Comparison of ENCODE assay signal across 6 cellular contexts in the genomic region with DNA sequence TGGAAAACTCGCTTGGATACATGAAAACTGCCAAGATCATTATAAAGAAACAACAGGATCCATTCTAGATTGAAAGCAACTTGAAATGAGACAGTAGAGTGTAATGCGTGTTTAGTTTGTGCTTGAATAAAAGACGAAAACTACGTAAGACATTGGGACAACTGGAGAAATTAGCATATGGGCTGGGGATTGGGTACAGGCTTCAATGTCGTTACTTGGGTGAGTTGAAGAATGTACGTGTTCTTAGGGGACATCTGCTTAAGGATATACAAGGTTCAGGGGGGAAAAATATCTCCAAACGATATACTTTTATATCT. TPM values are rescaled to one million over a fixed set of nuclear protein-coding genes. Genes with fewer than 3 reads are reported as not detected.
DNase-seq lines count a peak whose midpoint lies in the region; ATAC-seq, FAIRE-seq and TF ChIP-seq lines count a peak whose summit lies in the region.

No MANE protein-coding gene starts in this region.

- peaks cover 49% of the 10 kb centered on the region for H3K4me1 Mint-ChIP-seq in activated CD4-positive, alpha-beta memory T cell treated with anti-CD3 and anti-CD28 coated beads, Interleukin-2, amount 10 ng/mL, durations not matched to agents 7 days and 5 days

- peak; percentile 26 for FAIRE-seq in GM18507 (lab: Jason Lieb, UNC)

- peaks cover 18 to 23% of the 10 kb centered on the region in 2 donors for H3K36me3 ChIP-seq in lung (ENCODE audit: control insufficient read depth in 2 of 2, insufficient read depth in 2 of 2, low read length in 2 of 2)

- WGBS in lung, 2 donors: 25 to 33% methylated on average over 7 of the region's 7 CpGs

- peaks cover 29% of the 10 kb centered on the region for H3K9me3 Mint-ChIP-seq in activated CD4-positive, alpha-beta memory T cell treated with anti-CD3 and anti-CD28 coated beads, Interleukin-2, amount 10 ng/mL, durations not matched to agents 7 days and 5 days

- H3K27me3 ChIP-seq in lung (ENCODE audit: control insufficient read depth, insufficient read depth): no peaks in the 10 kb centered on the region

- peak overlapping the region; percentile 48 to 85 for H3K27ac ChIP-seq in lung (ENCODE audit: low read depth in 1 of 2, low read length in 1 of 2)

- no peak overlapping the region for H3K4me3 ChIP-seq in lung

- peaks cover 86% of the 10 kb centered on the region for H3K36me3 Mint-ChIP-seq in activated CD4-positive, alpha-beta memory T cell treated with anti-CD3 and anti-CD28 coated beads, Interleukin-2, amount 10 ng/mL, durations not matched to agents 7 days and 5 days (ENCODE audit: low read depth)

- peaks cover 0 to 17% of the 10 kb centered on the region in 2 donors for H3K9me3 ChIP-seq in lung (ENCODE audit: control insufficient read depth in 2 of 2, insufficient read depth in 1 of 2, low read length in 1 of 2)

- no peak for TF ChIP-seq CTCF in lung (IDR thresholded peaks at IDR 0.05; ENCODE audit: control extremely low read depth, extremely low read depth)

- POLR2A ChIA-PET in activated CD4-positive, alpha-beta memory T cell treated with anti-CD3 and anti-CD28 coated beads, Interleukin-2, amount 10 ng/mL, durations not matched to agents 7 days and 5 days (lab: Charles Lee): interaction anchor here (0.6 to 2.7 kb wide), 12 partner anchors 18 to 215 kb away, joined by 3 to 23 read pairs (median 3); a partner anchor contains a TSS

- peak overlapping the region; percentile 100 for H3K4me3 Mint-ChIP-seq in activated CD4-positive, alpha-beta memory T cell treated with anti-CD3 and anti-CD28 coated beads, Interleukin-2, amount 10 ng/mL, durations not matched to agents 7 days and 5 days

- H3K4me1 ChIP-seq in lung (ENCODE audit: control insufficient read depth in 2 of 2, insufficient read depth in 2 of 2, low read length in 2 of 2): peaks cover 5 to 7% of the 10 kb centered on the region in 2 donors

- ATAC-seq in lung (ENCODE audit: insufficient read depth, low FRiP score) (no peak), HG02981 (IDR thresholded peaks at IDR 0.05; ENCODE audit: unreplicated experiment) (no peak)

- H3K27ac Mint-ChIP-seq in activated CD4-positive, alpha-beta memory T cell treated with anti-CD3 and anti-CD28 coated beads, Interleukin-2, amount 10 ng/mL, durations not matched to agents 7 days and 5 days: peak overlapping the region; percentile 100

- CTCF ChIA-PET in activated CD4-positive, alpha-beta memory T cell treated with anti-CD3 and anti-CD28 coated beads, Interleukin-2, amount 10 ng/mL, durations not matched to agents 7 days and 5 days (lab: Charles Lee): interaction anchor here (1.7 kb wide), 1 partner anchor 76 kb away, joined by 4 read pairs; a partner anchor contains a TSS

- no peak for DNase-seq in GM18507 (ENCODE audit: extremely low spot score, insufficient read length, low read depth)
- DNase-seq in activated CD4-positive, alpha-beta memory T cell treated with anti-CD3 and anti-CD28 coated beads, Interleukin-2, amount 10 ng/mL, durations not matched to agents 7 days and 5 days: no peak
- DNase-seq in lung (ENCODE audit: low spot score): no peak
- no peak for DNase-seq in H4 (ENCODE audit: low spot score)
- no peak for DNase-seq in middle frontal gyrus (ENCODE audit: extremely low spot score, low spot score)

- no peaks in the 10 kb centered on the region for H3K27me3 Mint-ChIP-seq in activated CD4-positive, alpha-beta memory T cell treated with anti-CD3 and anti-CD28 coated beads, Interleukin-2, amount 10 ng/mL, durations not matched to agents 7 days and 5 days

RNA-seq across cellular contexts. Expression of a gene that starts 0.5 kb away (rescaled TPM):
- 10 to 100 TPM; 53.8 to 60.1 TPM for total RNA-seq in activated CD4-positive, alpha-beta memory T cell treated with anti-CD3 and anti-CD28 coated beads, Interleukin-2, amount 10 ng/mL, durations not matched to agents 7 days and 5 days
- total RNA-seq in lung: 10 to 100 TPM; 31.8 to 58.8 TPM
- 10 to 100 TPM; 38.0 to 38.1 TPM for polyA plus RNA-seq in lung
- total RNA-seq in H4 (2014; rRNA removed; shearing (Covaris generic)): 96.6 and 120 TPM in 2 replicates

RNA-seq across cellular contexts. Expression of a gene that starts 22.1 kb away (rescaled TPM):
- 1 to 10 TPM; 5.4 to 5.7 TPM for total RNA-seq in activated CD4-positive, alpha-beta memory T cell treated with anti-CD3 and anti-CD28 coated beads, Interleukin-2, amount 10 ng/mL, durations not matched to agents 7 days and 5 days
- total RNA-seq in lung: 1 to 10 TPM; 3.7 TPM
- polyA plus RNA-seq in lung: 1 to 10 TPM in 1 of 2 donors, under 1 TPM in 1; 0.93 to 1.1 TPM
- 2.6 and 2.8 TPM in 2 replicates for total RNA-seq in H4 (2014; rRNA removed; shearing (Covaris generic))

RNA-seq across cellular contexts. Expression of a gene that starts 26.0 kb away (rescaled TPM):
- 1 to 10 TPM; 4.5 TPM for total RNA-seq in activated CD4-positive, alpha-beta memory T cell treated with anti-CD3 and anti-CD28 coated beads, Interleukin-2, amount 10 ng/mL, durations not matched to agents 7 days and 5 days
- 1 to 10 TPM; 5.2 to 8.0 TPM for total RNA-seq in lung
- polyA plus RNA-seq in lung: 1 to 10 TPM; 1.2 to 1.8 TPM
- 3.1 and 4.3 TPM in 2 replicates for total RNA-seq in H4 (2014; rRNA removed; shearing (Covaris generic))

RNA-seq across cellular contexts. Expression of a gene that starts 48.6 kb away (rescaled TPM):
- total RNA-seq in activated CD4-positive, alpha-beta memory T cell treated with anti-CD3 and anti-CD28 coated beads, Interleukin-2, amount 10 ng/mL, durations not matched to agents 7 days and 5 days: 1 to 10 TPM; 8.5 to 9.9 TPM
- 10 to 100 TPM in 1 of 2 donors, 1 to 10 TPM in 1; 1.2 to 16.4 TPM for total RNA-seq in lung
- 10 to 100 TPM; 20.9 to 53.4 TPM for polyA plus RNA-seq in lung
- 24.5 and 31.5 TPM in 2 replicates for total RNA-seq in H4 (2014; rRNA removed; shearing (Covaris generic))

RNA-seq across cellular contexts. Expression of a gene that starts 57.8 kb away (rescaled TPM):
- total RNA-seq in activated CD4-positive, alpha-beta memory T cell treated with anti-CD3 and anti-CD28 coated beads, Interleukin-2, amount 10 ng/mL, durations not matched to agents 7 days and 5 days: 1 to 10 TPM; 1.1 to 1.2 TPM
- 1 to 10 TPM; 3.5 to 3.8 TPM for total RNA-seq in lung
- 1 to 10 TPM in 1 of 2 donors, under 1 TPM in 1; 0.97 to 1.3 TPM for polyA plus RNA-seq in lung
- total RNA-seq in H4 (2014; rRNA removed; shearing (Covaris generic)): 1.6 and 5.1 TPM in 2 replicates
